ENCODE assay signal across 22 cellular contexts in the genomic region with DNA sequence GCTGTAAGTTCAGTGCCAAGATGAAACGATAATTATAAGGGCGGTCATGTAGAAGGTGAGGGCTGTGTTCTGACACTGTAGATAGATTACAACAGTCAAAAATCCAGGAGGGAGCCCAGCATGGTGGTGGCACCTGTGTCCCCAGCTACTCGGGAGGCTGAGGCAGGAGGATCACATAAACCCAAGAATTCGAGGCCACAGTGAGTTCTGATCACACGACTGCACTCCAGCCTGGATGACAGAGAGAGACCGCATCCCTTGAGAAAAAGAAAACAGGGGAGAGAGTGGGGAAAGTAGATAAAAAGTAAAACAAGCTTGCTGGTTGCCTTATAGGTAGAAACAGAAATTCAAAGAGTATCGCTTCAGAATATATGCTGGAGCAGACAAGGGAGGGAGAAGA. TPM values are rescaled to one million over a fixed set of nuclear protein-coding genes. Genes with fewer than 3 reads are reported as not detected.
"Had no signal": no experiment of that assay in that cellular context is flagged by ENCODE, and none has a peak within 500 bp of the region (broad histone marks: within the 10 kb centered on the region; RNA-seq: fewer than 3 reads in every experiment).

No MANE protein-coding gene starts in this region.

- H3K27ac ChIP-seq: HL-60, SJSA1, SK-N-MC had no signal

- H3K4me3 ChIP-seq: MG63, SJSA1, SK-N-MC had no signal

- DNase-seq: Karpas-422, KG1, MG63, NCI-H1092, NCI-H1105 treated with DMSO at 0.1 percent for 48 hours, NCI-H1417 treated with DMSO at 0.1 percent for 48 hours, NCI-H146, NCI-H1694 treated with DMSO at 0.1 percent for 48 hours, NCI-H1930, NCI-H2081, NCI-H2107, NCI-H2227 treated with DMSO at 0.1 percent for 48 hours, NCI-H524, NCI-H526 treated with DMSO at 0.1 percent for 48 hours, NCI-H748 treated with DMSO at 0.1 percent for 48 hours, Right ventricle myocardium superior, RPMI8226, SIG-M5, SW 1271 had no signal

RNA-seq across cellular contexts. Expression of a gene that starts 52.1 kb away (rescaled TPM):
- total RNA-seq: SJSA1 had no signal
